ENCODE assay signal across 1 cellular context in genomic region chr16:2904100-2904921, GRCh38.
TF ChIP-seq lines count a peak whose summit lies in the region.

No MANE protein-coding gene starts in this region.

TF ChIP-seq in HepG2, 621 proteins besides CTCF, POLR2A, EP300 and RAD21 (continued from another document and continues in another):
- TF ChIP-seq ZNF687 (CRISPR knock-in tag; IDR thresholded peaks at IDR 0.05), result peak; percentile 84
- no peak for TF ChIP-seq ZHX2 (IDR thresholded peaks at IDR 0.05; ENCODE audit: low read depth)
- no peak for TF ChIP-seq ZHX2 (CRISPR knock-in tag; IDR thresholded peaks at IDR 0.05; ENCODE audit: borderline replicate concordance)
- no peak for TF ChIP-seq SMAD1 (CRISPR knock-in tag; IDR thresholded peaks at IDR 0.05; ENCODE audit: borderline replicate concordance, low read depth)
- no peak for TF ChIP-seq ZNF329 (CRISPR knock-in tag; IDR thresholded peaks at IDR 0.05; ENCODE audit: low read depth)
- TF ChIP-seq GABPA (IDR thresholded peaks at IDR 0.05; ENCODE audit: low read depth, low read length), result no peak
- TF ChIP-seq GABPA (CRISPR knock-in tag; IDR thresholded peaks at IDR 0.05; ENCODE audit: low read depth), result no peak
- TF ChIP-seq ZNF280D (CRISPR knock-in tag; IDR thresholded peaks at IDR 0.05), result no peak
- no peak for TF ChIP-seq CREB3 (CRISPR knock-in tag; IDR thresholded peaks at IDR 0.05)
- no peak for TF ChIP-seq ZNF552 (CRISPR knock-in tag; IDR thresholded peaks at IDR 0.05; ENCODE audit: borderline replicate concordance)
- no peak for TF ChIP-seq ELK4 (CRISPR knock-in tag; IDR thresholded peaks at IDR 0.05; ENCODE audit: borderline replicate concordance)
- no peak for TF ChIP-seq MTF2 (CRISPR knock-in tag; IDR thresholded peaks at IDR 0.05; ENCODE audit: borderline replicate concordance)
- TF ChIP-seq ZNF576 (CRISPR knock-in tag; IDR thresholded peaks at IDR 0.05), result no peak
- TF ChIP-seq TRAFD1 (CRISPR knock-in tag; IDR thresholded peaks at IDR 0.05; ENCODE audit: borderline replicate concordance), result peak; percentile 16; the same call in 1 of the 2 replicates
- no peak for TF ChIP-seq CENPT (CRISPR knock-in tag; IDR thresholded peaks at IDR 0.05; ENCODE audit: low read depth)
- TF ChIP-seq NCOA1 (CRISPR knock-in tag; IDR thresholded peaks at IDR 0.05), result no peak; the same call in 1 of the 2 replicates
- TF ChIP-seq MEF2D (CRISPR knock-in tag; IDR thresholded peaks at IDR 0.05), result 0 out of 2 replicates have a peak, but pooled peaks have one; percentile 19
- TF ChIP-seq DRAP1 (CRISPR knock-in tag; IDR thresholded peaks at IDR 0.05), result 0 out of 2 replicates have a peak, but pooled peaks have one; percentile 21
- no peak for TF ChIP-seq ZBTB2 (CRISPR knock-in tag; IDR thresholded peaks at IDR 0.05; ENCODE audit: low read depth)
- TF ChIP-seq NFE2L2 (IDR thresholded peaks at IDR 0.05; ENCODE audit: low read length), result no peak
- no peak for TF ChIP-seq E2F1 (CRISPR knock-in tag; IDR thresholded peaks at IDR 0.05)
- TF ChIP-seq ZNF451 (CRISPR knock-in tag; IDR thresholded peaks at IDR 0.05), result peak; percentile 68
- no peak for TF ChIP-seq ZNF792 (CRISPR knock-in tag; IDR thresholded peaks at IDR 0.05)
- no peak for TF ChIP-seq PBX2 (CRISPR knock-in tag; IDR thresholded peaks at IDR 0.05)
- 0 out of 2 replicates have a peak, but pooled peaks have one; percentile 28 for TF ChIP-seq TSC22D2 (CRISPR knock-in tag; IDR thresholded peaks at IDR 0.05; ENCODE audit: borderline replicate concordance)
- peak; percentile 75; the same call in 1 of the 2 replicates for TF ChIP-seq HES4 (CRISPR knock-in tag; IDR thresholded peaks at IDR 0.05; ENCODE audit: borderline replicate concordance)
- no peak for TF ChIP-seq ZNF280B (CRISPR knock-in tag; IDR thresholded peaks at IDR 0.05; ENCODE audit: borderline replicate concordance)
- TF ChIP-seq POLR2AphosphoS5 (IDR thresholded peaks at IDR 0.05; ENCODE audit: low read depth, low read length), result peak; percentile 62
- TF ChIP-seq RNF2 (conservative IDR thresholded peaks at IDR 0.05; ENCODE audit: low read depth), result no peak
- no peak for TF ChIP-seq ZNF720 (CRISPR knock-in tag; IDR thresholded peaks at IDR 0.05)
- TF ChIP-seq ZNF572 (CRISPR knock-in tag; IDR thresholded peaks at IDR 0.05), result no peak
